In the genomic region with DNA sequence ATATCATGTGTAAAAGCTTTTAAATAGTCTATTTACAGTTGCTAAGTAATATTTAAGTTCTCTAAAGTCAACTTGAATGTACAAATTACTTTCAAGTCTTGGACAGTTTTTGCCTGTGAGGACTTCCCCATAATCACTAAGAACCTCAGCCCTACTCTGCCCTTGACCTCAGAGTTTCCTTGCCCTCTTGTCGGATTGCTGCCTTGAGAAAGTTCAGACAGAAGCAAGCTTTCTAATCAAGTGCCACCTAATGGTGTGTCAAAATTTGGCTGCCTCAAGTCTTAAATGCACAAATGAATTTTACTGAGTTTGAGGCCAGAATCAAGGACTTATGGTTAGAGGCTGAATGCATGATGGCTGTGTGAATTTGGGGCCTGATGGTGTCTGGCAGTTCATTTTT, we compare ENCODE assay signal across 11 cellular contexts.
DNase-seq lines count a peak whose midpoint lies in the region; ATAC-seq and TF ChIP-seq lines count a peak whose summit lies in the region.
"Had no signal": no experiment of that assay in that cellular context is flagged by ENCODE, and none has a peak within 500 bp of the region (broad histone marks: within the 10 kb centered on the region; RNA-seq: fewer than 3 reads in every experiment).

No MANE protein-coding gene starts in this region.

- peak overlapping the region; percentile 80 for H3K4me3 Mint-ChIP-seq in activated naive CD8-positive, alpha-beta T cell treated with anti-CD3 and anti-CD28 coated beads, Interleukin-2, amount 10 ng/mL, durations not matched to agents 7 days and 5 days
- no peak overlapping the region for H3K4me3 Mint-ChIP-seq in activated naive CD8-positive, alpha-beta T cell treated with anti-CD3 and anti-CD28 coated beads for 36 hours
- peak overlapping the region; percentile 50 for H3K4me3 Mint-ChIP-seq in central memory CD8-positive, alpha-beta T cell

- no peaks in the 10 kb centered on the region for H3K4me1 ChIP-seq in upper lobe of right lung
- H3K4me1 ChIP-seq: breast epithelium had no signal

- H3K9me3 ChIP-seq in upper lobe of right lung: no peaks in the 10 kb centered on the region
- H3K9me3 ChIP-seq: breast epithelium had no signal

- H3K4me3 ChIP-seq in upper lobe of right lung: no peak overlapping the region
- H3K4me3 ChIP-seq: breast epithelium, skin epidermis had no signal

- peaks cover 2% of the 10 kb centered on the region for H3K36me3 Mint-ChIP-seq in activated naive CD8-positive, alpha-beta T cell treated with anti-CD3 and anti-CD28 coated beads, Interleukin-2, amount 10 ng/mL, durations not matched to agents 7 days and 5 days
- H3K36me3 Mint-ChIP-seq in activated naive CD8-positive, alpha-beta T cell treated with anti-CD3 and anti-CD28 coated beads for 36 hours: no peaks in the 10 kb centered on the region
- H3K36me3 Mint-ChIP-seq in central memory CD8-positive, alpha-beta T cell (ENCODE audit: insufficient read depth): peaks cover 1% of the 10 kb centered on the region

- ATAC-seq in activated naive CD8-positive, alpha-beta T cell treated with anti-CD3 and anti-CD28 coated beads, Interleukin-2, amount 10 ng/mL, durations not matched to agents 7 days and 5 days (ENCODE audit: low read depth): no peak
- ATAC-seq in central memory CD8-positive, alpha-beta T cell (replicated peaks; ENCODE audit: extremely low read depth, poor library complexity, severe bottlenecking): no peak
- ATAC-seq in upper lobe of right lung (peak; percentile 46), HG02970 (IDR thresholded peaks at IDR 0.05; ENCODE audit: low FRiP score, unreplicated experiment) (no peak), HG03439 (IDR thresholded peaks at IDR 0.05; ENCODE audit: unreplicated experiment) (no peak)

- no peaks in the 10 kb centered on the region for H3K27me3 ChIP-seq in upper lobe of right lung
- H3K27me3 ChIP-seq: breast epithelium had no signal

- intact Hi-C loops in upper lobe of right lung (cut with DNase I): no loop called here

- H3K27ac ChIP-seq in upper lobe of right lung: no peak overlapping the region
- H3K27ac ChIP-seq: breast epithelium, skin epidermis had no signal

- no peaks in the 10 kb centered on the region for H3K27me3 Mint-ChIP-seq in activated naive CD8-positive, alpha-beta T cell treated with anti-CD3 and anti-CD28 coated beads, Interleukin-2, amount 10 ng/mL, durations not matched to agents 7 days and 5 days
- no peaks in the 10 kb centered on the region for H3K27me3 Mint-ChIP-seq in activated naive CD8-positive, alpha-beta T cell treated with anti-CD3 and anti-CD28 coated beads for 36 hours
- H3K27me3 Mint-ChIP-seq in central memory CD8-positive, alpha-beta T cell: no peaks in the 10 kb centered on the region

- peaks cover 22% of the 10 kb centered on the region for H3K4me1 Mint-ChIP-seq in activated naive CD8-positive, alpha-beta T cell treated with anti-CD3 and anti-CD28 coated beads, Interleukin-2, amount 10 ng/mL, durations not matched to agents 7 days and 5 days
- peaks cover 12% of the 10 kb centered on the region for H3K4me1 Mint-ChIP-seq in activated naive CD8-positive, alpha-beta T cell treated with anti-CD3 and anti-CD28 coated beads for 36 hours
- peaks cover 18% of the 10 kb centered on the region for H3K4me1 Mint-ChIP-seq in central memory CD8-positive, alpha-beta T cell

- POLR2A ChIA-PET in activated naive CD8-positive, alpha-beta T cell treated with anti-CD3 and anti-CD28 coated beads, Interleukin-2, amount 10 ng/mL, durations not matched to agents 7 days and 5 days (lab: Charles Lee): interaction anchor here (1.0 to 1.6 kb wide), 4 partner anchors 86 to 308 kb away, joined by 3 to 8 read pairs (median 3); a partner anchor contains a TSS

- H3K36me3 ChIP-seq in upper lobe of right lung: no peaks in the 10 kb centered on the region
- H3K36me3 ChIP-seq: breast epithelium had no signal

- H3K27ac Mint-ChIP-seq in activated naive CD8-positive, alpha-beta T cell treated with anti-CD3 and anti-CD28 coated beads, Interleukin-2, amount 10 ng/mL, durations not matched to agents 7 days and 5 days: peak overlapping the region; percentile 74
- no peak overlapping the region for H3K27ac Mint-ChIP-seq in activated naive CD8-positive, alpha-beta T cell treated with anti-CD3 and anti-CD28 coated beads for 36 hours
- peak overlapping the region; percentile 82 for H3K27ac Mint-ChIP-seq in central memory CD8-positive, alpha-beta T cell (ENCODE audit: low read depth)

- peaks cover 2% of the 10 kb centered on the region for H3K9me3 Mint-ChIP-seq in activated naive CD8-positive, alpha-beta T cell treated with anti-CD3 and anti-CD28 coated beads, Interleukin-2, amount 10 ng/mL, durations not matched to agents 7 days and 5 days
- H3K9me3 Mint-ChIP-seq in activated naive CD8-positive, alpha-beta T cell treated with anti-CD3 and anti-CD28 coated beads for 36 hours: no peaks in the 10 kb centered on the region
- peaks cover 5% of the 10 kb centered on the region for H3K9me3 Mint-ChIP-seq in central memory CD8-positive, alpha-beta T cell

- no peak for DNase-seq in activated naive CD8-positive, alpha-beta T cell treated with anti-CD3 and anti-CD28 coated beads, Interleukin-2, amount 10 ng/mL, durations not matched to agents 7 days and 5 days
- DNase-seq in activated naive CD8-positive, alpha-beta T cell treated with anti-CD3 and anti-CD28 coated beads for 36 hours: no peak
- DNase-seq in MV-4-11 (lab: John Stamatoyannopoulos, UW): peak; percentile 87
- no peak for DNase-seq in central memory CD8-positive, alpha-beta T cell (ENCODE audit: low spot score in 2 of 2)
- DNase-seq in upper lobe of right lung: no peak
- DNase-seq in activated naive CD4-positive, alpha-beta T cell treated with anti-CD3 and anti-CD28 coated beads, Interleukin-2, amount 50 U/mL, for 16 hours: no peak
- DNase-seq: activated T-cell treated with anti-CD3 and anti-CD28 coated beads for 4 hours had no signal

- no peak for TF ChIP-seq CTCF in upper lobe of right lung (IDR thresholded peaks at IDR 0.05)
